13 cellular contexts compared by ENCODE assay signal in the genomic region with DNA sequence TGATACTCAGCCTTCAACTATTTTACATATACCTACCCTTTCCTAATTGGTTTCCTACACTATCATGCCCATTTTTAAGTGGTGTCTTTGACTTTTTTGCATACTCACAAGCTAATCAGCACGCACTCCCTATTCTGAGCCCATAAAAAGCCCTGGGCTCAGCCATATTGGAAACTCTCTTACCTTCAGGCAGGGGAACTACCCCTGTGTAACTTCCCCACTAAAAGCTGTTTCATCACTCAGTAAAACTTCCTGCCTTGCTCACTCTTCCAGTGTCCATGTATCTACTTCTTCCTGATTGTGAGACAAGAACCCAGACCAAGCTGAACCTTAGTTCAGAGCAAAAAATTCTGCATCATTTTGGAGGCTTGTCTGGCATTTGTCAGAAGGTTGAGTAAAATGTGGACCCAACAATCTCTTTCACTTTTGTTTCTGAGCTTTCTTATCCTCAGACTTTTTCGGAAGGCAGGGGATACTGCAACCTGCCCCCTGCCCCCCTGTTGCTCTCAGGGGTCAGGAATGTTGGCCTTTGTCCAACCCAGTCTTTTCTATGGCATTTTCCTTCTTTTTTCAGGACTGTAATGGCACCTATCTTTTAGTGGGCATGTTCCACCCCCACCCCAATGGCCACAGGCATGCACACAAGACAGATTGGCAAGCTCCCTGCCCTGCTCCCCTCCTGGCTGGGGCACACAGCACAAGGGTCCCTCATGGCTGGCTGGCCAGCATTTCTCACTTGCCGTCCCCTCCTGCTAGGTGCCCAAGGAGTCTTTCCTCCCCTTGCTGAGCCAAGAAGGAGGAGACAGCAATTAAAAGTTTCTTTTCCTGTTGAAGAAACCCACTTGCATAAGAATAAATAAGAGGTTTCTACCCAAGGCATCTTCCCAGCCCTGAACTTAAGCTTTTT. TPM values are rescaled to one million over a fixed set of nuclear protein-coding genes. Genes with fewer than 3 reads are reported as not detected.
DNase-seq lines count a peak whose midpoint lies in the region; ATAC-seq and TF ChIP-seq lines count a peak whose summit lies in the region.
"Had no signal": no experiment of that assay in that cellular context is flagged by ENCODE, and none has a peak within 500 bp of the region (broad histone marks: within the 10 kb centered on the region; RNA-seq: fewer than 3 reads in every experiment).

No MANE protein-coding gene starts in this region.

- peak overlapping the region; percentile 10 to 14 for H3K4me3 Mint-ChIP-seq in stimulated activated naive CD8-positive, alpha-beta T cell treated with anti-CD3 and anti-CD28 coated beads, Interleukin-15, amount 100 ng/mL, for 72 hours
- peak overlapping the region; percentile 56 for H3K4me3 Mint-ChIP-seq in T-helper 2 cell treated with Interferon-gamma antibody and Interleukin-4, amounts not matched to agents 5 μg/mL and 100 μg/mL, for 36 hours

- intact Hi-C loops in upper lobe of right lung (cut with DNase I): loop anchor here (5.0 kb wide), 1 partner anchor 121 kb away; no protein-coding TSS in a partner anchor

- H3K27ac ChIP-seq in upper lobe of right lung: no peak overlapping the region
- H3K27ac ChIP-seq: BLaER1 had no signal

- no peaks in the 10 kb centered on the region for H3K4me1 ChIP-seq in upper lobe of right lung
- H3K4me1 ChIP-seq: BLaER1 had no signal

- TF ChIP-seq CTCF in upper lobe of right lung (IDR thresholded peaks at IDR 0.05): no peak

- no peaks in the 10 kb centered on the region for H3K36me3 ChIP-seq in upper lobe of right lung
- H3K36me3 ChIP-seq: BLaER1 had no signal

- no peaks in the 10 kb centered on the region for H3K27me3 ChIP-seq in upper lobe of right lung
- H3K27me3 ChIP-seq: BLaER1 had no signal

- no peaks in the 10 kb centered on the region for H3K9me3 ChIP-seq in upper lobe of right lung

- H3K9me3 Mint-ChIP-seq in stimulated activated naive CD8-positive, alpha-beta T cell treated with anti-CD3 and anti-CD28 coated beads, Interleukin-15, amount 100 ng/mL, for 72 hours: peaks cover 10 to 23% of the 10 kb centered on the region in 2 donors
- H3K9me3 Mint-ChIP-seq in T-helper 2 cell treated with Interferon-gamma antibody and Interleukin-4, amounts not matched to agents 5 μg/mL and 100 μg/mL, for 36 hours: peaks cover 12% of the 10 kb centered on the region

- H3K27ac Mint-ChIP-seq in stimulated activated naive CD8-positive, alpha-beta T cell treated with anti-CD3 and anti-CD28 coated beads, Interleukin-15, amount 100 ng/mL, for 72 hours: peak overlapping the region; percentile 45 to 87
- peak overlapping the region; percentile 60 for H3K27ac Mint-ChIP-seq in T-helper 2 cell treated with Interferon-gamma antibody and Interleukin-4, amounts not matched to agents 5 μg/mL and 100 μg/mL, for 36 hours

- no peak for DNase-seq in stimulated activated naive CD8-positive, alpha-beta T cell treated with anti-CD3 and anti-CD28 coated beads, Interleukin-15, amount 100 ng/mL, for 72 hours
- DNase-seq in stimulated activated naive CD8-positive, alpha-beta T cell treated with anti-CD3 and anti-CD28 coated beads, Interleukin-15, Interleukin-2, amounts not matched to agents 100 U/mL and 50 U/mL, for 24 hours: no peak
- DNase-seq in T-helper 2 cell treated with Interferon-gamma antibody and Interleukin-4, amounts not matched to agents 5 μg/mL and 100 μg/mL, for 36 hours (ENCODE audit: low spot score): no peak
- no peak for DNase-seq in upper lobe of right lung
- no peak for DNase-seq in NCI-H2196 (lab: John Stamatoyannopoulos, UW; ENCODE audit: unreplicated experiment)
- DNase-seq: activated gamma-delta T cell treated with Interleukin-2 at 50 U/mL for 16 hours, mucosa of descending colon, NCI-H526 had no signal

- peak; percentile 48 for ATAC-seq in stimulated activated naive CD8-positive, alpha-beta T cell treated with anti-CD3 and anti-CD28 coated beads, Interleukin-15, amount 100 ng/mL, for 72 hours
- no peak for ATAC-seq in stimulated activated naive CD8-positive, alpha-beta T cell treated with anti-CD3 and anti-CD28 coated beads, Interleukin-15, Interleukin-2, amounts not matched to agents 100 U/mL and 50 U/mL, for 24 hours
- ATAC-seq in HG02852 (IDR thresholded peaks at IDR 0.05; ENCODE audit: unreplicated experiment) (peak; percentile 48), upper lobe of right lung (peak; percentile 38), GM18517 (IDR thresholded peaks at IDR 0.05; ENCODE audit: unreplicated experiment) (no peak), GM18519 (IDR thresholded peaks at IDR 0.05; ENCODE audit: low FRiP score, unreplicated experiment) (no peak)
- ATAC-seq: mucosa of descending colon had no signal

- H3K4me1 Mint-ChIP-seq in stimulated activated naive CD8-positive, alpha-beta T cell treated with anti-CD3 and anti-CD28 coated beads, Interleukin-15, amount 100 ng/mL, for 72 hours: peaks cover 8% of the 10 kb centered on the region
- H3K4me1 Mint-ChIP-seq in T-helper 2 cell treated with Interferon-gamma antibody and Interleukin-4, amounts not matched to agents 5 μg/mL and 100 μg/mL, for 36 hours (ENCODE audit: low read depth): peaks cover 7% of the 10 kb centered on the region

- no peaks in the 10 kb centered on the region for H3K36me3 Mint-ChIP-seq in T-helper 2 cell treated with Interferon-gamma antibody and Interleukin-4, amounts not matched to agents 5 μg/mL and 100 μg/mL, for 36 hours (ENCODE audit: low read depth)

- no peaks in the 10 kb centered on the region for H3K27me3 Mint-ChIP-seq in stimulated activated naive CD8-positive, alpha-beta T cell treated with anti-CD3 and anti-CD28 coated beads, Interleukin-15, amount 100 ng/mL, for 72 hours
- H3K27me3 Mint-ChIP-seq in T-helper 2 cell treated with Interferon-gamma antibody and Interleukin-4, amounts not matched to agents 5 μg/mL and 100 μg/mL, for 36 hours (ENCODE audit: low read depth): no peaks in the 10 kb centered on the region

- no peak overlapping the region for H3K4me3 ChIP-seq in upper lobe of right lung
- H3K4me3 ChIP-seq: BLaER1, mucosa of descending colon, skin epidermis had no signal

RNA-seq across cellular contexts. Expression of gene TMEM45A, which starts 26.3 kb away (rescaled TPM):
- 15.9 TPM for total RNA-seq in upper lobe of right lung

Comparison
In these comparisons a context has a peak if more than half of its experiments do, and no peak if none do; other contexts are left out.
1. ATAC-seq: peak in stimulated activated naive CD8-positive, alpha-beta T cell treated with anti-CD3 and anti-CD28 coated beads, Interleukin-15, amount 100 ng/mL, for 72 hours (single experiment), HG02852 (single experiment) and upper lobe of right lung (single experiment); none in stimulated activated naive CD8-positive, alpha-beta T cell treated with anti-CD3 and anti-CD28 coated beads, Interleukin-15, Interleukin-2, amounts not matched to agents 100 U/mL and 50 U/mL, for 24 hours (single experiment), GM18517 (single experiment) and GM18519 (single experiment).